In the genomic region with DNA sequence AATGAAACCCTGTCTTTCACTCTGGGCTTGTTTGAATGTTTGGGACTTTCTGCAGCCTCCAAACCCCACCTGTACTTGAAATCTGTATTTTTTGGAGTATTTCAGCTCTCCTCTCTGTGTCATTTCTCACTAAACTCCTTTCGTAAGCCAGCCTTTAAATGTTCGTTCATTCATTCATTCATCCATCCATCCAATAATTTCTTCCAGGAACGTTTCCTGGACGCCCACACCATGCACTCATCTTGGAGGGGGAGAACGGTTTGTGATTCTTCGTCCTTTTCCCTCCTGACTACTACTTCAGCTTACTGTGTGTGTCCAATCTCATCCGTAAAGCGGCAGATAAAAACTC, we compare ENCODE assay signal across 8 cellular contexts. TPM values are rescaled to one million over a fixed set of nuclear protein-coding genes. Genes with fewer than 3 reads are reported as not detected.
DNase-seq lines count a peak whose midpoint lies in the region; ATAC-seq, FAIRE-seq and TF ChIP-seq lines count a peak whose summit lies in the region.

No MANE protein-coding gene starts in this region.

- FAIRE-seq in astrocyte (lab: Jason Lieb, UNC) (no peak), H54 (lab: Jason Lieb, UNC) (no peak)

- intact Hi-C loops in head of caudate nucleus (cut with DNase I): no loop called here

- peaks cover 7% of the 10 kb centered on the region for H3K4me1 Mint-ChIP-seq in astrocyte (ENCODE audit: low read depth, unreplicated experiment)

- H3K36me3 Mint-ChIP-seq in astrocyte (ENCODE audit: low read depth, unreplicated experiment): peaks cover 3% of the 10 kb centered on the region

- H3K9me3 ChIP-seq in astrocyte (ENCODE audit: insufficient read depth, low read depth, low read length): no peaks in the 10 kb centered on the region
- no peaks in the 10 kb centered on the region for H3K9me3 ChIP-seq in mononuclear cell (ENCODE audit: low read depth, low read length)

- H3K27ac Mint-ChIP-seq in astrocyte (ENCODE audit: unreplicated experiment): no peak overlapping the region

- H3K36me3 ChIP-seq in ACC112 (ENCODE audit: insufficient read depth, low read length) (no peaks in the 10 kb centered on the region), astrocyte (ENCODE audit: insufficient read depth, low read length) (no peaks in the 10 kb centered on the region)

- H3K79me2 ChIP-seq in ACC112 (ENCODE audit: control insufficient read depth, insufficient read depth, low read length, unreplicated experiment): peaks cover 23% of the 10 kb centered on the region
- peaks cover 36% of the 10 kb centered on the region for H3K79me2 ChIP-seq in astrocyte (ENCODE audit: insufficient read depth, low read length)

- H3K27me3 ChIP-seq in ACC112 (ENCODE audit: insufficient read depth, low read length) (no peaks in the 10 kb centered on the region), astrocyte (ENCODE audit: insufficient read depth, low read length) (no peaks in the 10 kb centered on the region), mononuclear cell (ENCODE audit: insufficient read depth, low read length) (no peaks in the 10 kb centered on the region)

- H2AFZ ChIP-seq in ACC112 (ENCODE audit: low read length, unreplicated experiment): peak overlapping the region; percentile 93
- peak overlapping the region; percentile 91 for H2AFZ ChIP-seq in astrocyte (ENCODE audit: low read depth, low read length)

- H3K4me3 Mint-ChIP-seq in astrocyte (ENCODE audit: unreplicated experiment): peak overlapping the region; percentile 66

- DNase-seq in astrocyte (ENCODE audit: low read depth): no peak
- no peak for DNase-seq in EL
- no peak for DNase-seq in head of caudate nucleus
- DNase-seq in HK-2 (ENCODE audit: unreplicated experiment): no peak
- DNase-seq in H54 (ENCODE audit: insufficient read length, low spot score): no peak

- H4K20me1 ChIP-seq in astrocyte (ENCODE audit: insufficient read depth, low read length): peaks cover 32% of the 10 kb centered on the region

- H3K4me3 ChIP-seq in ACC112 (ENCODE audit: low read depth, low read length): peak overlapping the region; percentile 79
- H3K4me3 ChIP-seq in astrocyte (ENCODE audit: insufficient read depth, low read depth, low read length): peak overlapping the region; percentile 50
- H3K4me3 ChIP-seq in mononuclear cell (ENCODE audit: low read length): peak overlapping the region; percentile 23

- TF ChIP-seq POLR2A in H54 (IDR thresholded peaks at IDR 0.05; ENCODE audit: low read depth, low read length): no peak

- peak; percentile 7 for ATAC-seq in GM21447 (IDR thresholded peaks at IDR 0.05; ENCODE audit: unreplicated experiment)

- H3K27ac ChIP-seq in ACC112 (ENCODE audit: low read depth, low read length) (no peak overlapping the region), astrocyte (ENCODE audit: low read depth, low read length) (no peak overlapping the region)

- H3K4me1 ChIP-seq in ACC112 (ENCODE audit: control insufficient read depth, insufficient read depth, low read length, unreplicated experiment) (peaks cover 12% of the 10 kb centered on the region), astrocyte (ENCODE audit: insufficient read depth, low read length) (peaks cover 19% of the 10 kb centered on the region), mononuclear cell (ENCODE audit: insufficient read depth, low read length) (peaks cover 23% of the 10 kb centered on the region)

- TF ChIP-seq CTCF in astrocyte (IDR thresholded peaks at IDR 0.05; ENCODE audit: insufficient read depth, low read depth, low read length): no peak

- H3K9ac ChIP-seq in astrocyte (ENCODE audit: low read length): peak overlapping the region; percentile 62

- peak overlapping the region; percentile 94 for H3K4me2 ChIP-seq in astrocyte (ENCODE audit: low read length)

- H3K27me3 Mint-ChIP-seq in astrocyte (ENCODE audit: low read depth, unreplicated experiment): no peaks in the 10 kb centered on the region

- H3K9me3 Mint-ChIP-seq in astrocyte (ENCODE audit: unreplicated experiment): no peaks in the 10 kb centered on the region

RNA-seq across cellular contexts. Expression of a gene that starts 0.6 kb away (rescaled TPM):
- 4.7 and 5.6 TPM in 2 replicates for total RNA-seq in astrocyte
- total RNA-seq in mononuclear cell: 8.8 TPM

Comparison
In these comparisons a context has a peak if more than half of its experiments do, and no peak if none do; other contexts are left out.
1. H3K4me3 ChIP-seq: peak in every context shown above with its lines; median percentile 79 in ACC112; 50 in astrocyte; 23 in mononuclear cell.